1 cellular context compared by ENCODE assay signal in the genomic region with DNA sequence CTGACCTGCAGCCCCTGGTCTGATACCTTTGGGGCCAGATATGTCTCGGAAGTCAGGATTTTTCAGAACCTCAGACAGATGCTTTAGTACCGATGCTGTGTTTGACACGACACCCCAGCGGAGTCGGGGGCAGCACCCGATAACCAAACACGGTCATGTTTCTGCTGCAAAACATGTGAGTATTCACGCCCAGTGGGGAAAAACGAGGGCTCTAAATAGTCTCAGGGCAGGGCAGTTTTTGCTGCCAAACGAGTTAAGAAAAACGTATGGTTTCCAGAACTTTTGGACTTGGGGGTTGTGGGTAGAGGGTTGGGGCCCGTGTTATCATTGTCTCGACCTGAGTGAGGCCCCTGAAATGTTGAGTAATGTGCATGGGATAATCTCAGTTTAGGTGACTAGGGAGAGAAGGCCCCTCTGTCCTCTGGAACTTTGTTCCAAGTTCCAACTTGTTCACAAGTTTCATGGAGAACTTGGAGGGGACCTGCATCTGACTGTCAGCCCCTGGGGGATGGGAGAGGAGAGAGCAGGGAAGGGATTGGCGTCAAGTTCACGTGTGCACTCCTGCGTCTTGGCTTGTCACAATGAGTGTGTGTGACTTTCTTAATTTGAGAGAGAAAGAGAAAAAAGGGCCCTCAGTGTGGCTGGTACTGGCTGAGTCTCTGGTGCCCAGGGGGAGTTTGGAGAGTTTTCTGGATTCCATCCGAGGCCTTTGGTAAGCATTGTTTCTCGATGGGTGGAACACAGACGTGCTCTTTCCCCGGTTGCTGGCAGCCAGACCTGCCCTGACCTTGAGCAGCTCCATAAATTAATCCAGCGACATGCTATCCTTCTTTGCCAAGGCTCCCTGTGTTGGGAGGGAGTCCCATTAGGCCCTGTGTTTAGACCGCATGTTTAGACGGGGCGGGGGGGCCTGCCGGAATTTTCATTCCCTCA.
A peak's percentile ranks its signal among the peaks of the same experiment; 100 is the strongest.
TF ChIP-seq lines count a peak whose summit lies in the region.

No MANE protein-coding gene starts in this region.

TF ChIP-seq in HepG2, 621 proteins besides CTCF, POLR2A, EP300 and RAD21 (continued from another document and continues in another):
- TF ChIP-seq, protein P1, sequence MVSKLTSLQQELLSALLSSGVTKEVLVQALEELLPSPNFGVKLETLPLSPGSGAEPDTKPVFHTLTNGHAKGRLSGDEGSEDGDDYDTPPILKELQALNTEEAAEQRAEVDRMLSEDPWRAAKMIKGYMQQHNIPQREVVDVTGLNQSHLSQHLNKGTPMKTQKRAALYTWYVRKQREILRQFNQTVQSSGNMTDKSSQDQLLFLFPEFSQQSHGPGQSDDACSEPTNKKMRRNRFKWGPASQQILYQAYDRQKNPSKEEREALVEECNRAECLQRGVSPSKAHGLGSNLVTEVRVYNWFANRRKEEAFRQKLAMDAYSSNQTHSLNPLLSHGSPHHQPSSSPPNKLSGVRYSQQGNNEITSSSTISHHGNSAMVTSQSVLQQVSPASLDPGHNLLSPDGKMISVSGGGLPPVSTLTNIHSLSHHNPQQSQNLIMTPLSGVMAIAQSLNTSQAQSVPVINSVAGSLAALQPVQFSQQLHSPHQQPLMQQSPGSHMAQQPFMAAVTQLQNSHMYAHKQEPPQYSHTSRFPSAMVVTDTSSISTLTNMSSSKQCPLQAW (CRISPR knock-in tag; IDR thresholded peaks at IDR 0.05) = peak; percentile 16; the same call in 1 of the 2 replicates
- TF ChIP-seq, protein P2, sequence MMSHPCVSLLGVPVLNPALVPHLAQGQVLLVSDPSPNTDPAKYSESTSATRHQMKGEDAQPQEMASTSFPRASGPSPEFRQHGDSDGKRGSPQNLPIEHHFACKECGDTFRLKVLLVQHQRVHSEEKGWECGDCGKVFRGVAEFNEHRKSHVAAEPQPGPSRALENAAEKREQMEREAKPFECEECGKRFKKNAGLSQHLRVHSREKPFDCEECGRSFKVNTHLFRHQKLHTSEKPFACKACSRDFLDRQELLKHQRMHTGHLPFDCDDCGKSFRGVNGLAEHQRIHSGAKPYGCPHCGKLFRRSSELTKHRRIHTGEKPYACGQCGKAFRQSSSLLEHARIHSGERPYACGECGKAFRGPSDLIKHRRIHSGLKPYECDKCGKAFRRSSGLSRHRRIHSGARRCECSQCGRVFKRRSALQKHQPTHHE (CRISPR knock-in tag; IDR thresholded peaks at IDR 0.05; ENCODE audit: borderline replicate concordance) = no peak
- TF ChIP-seq TEAD2 (CRISPR knock-in tag; IDR thresholded peaks at IDR 0.05) (no peak), PHF21A (CRISPR knock-in tag; IDR thresholded peaks at IDR 0.05) (no peak), HMGA1 (CRISPR knock-in tag; conservative IDR thresholded peaks at IDR 0.05) (no peak), CREB1 (IDR thresholded peaks at IDR 0.05) (no peak), CREB1 (CRISPR knock-in tag; IDR thresholded peaks at IDR 0.05) (0 out of 2 replicates have a peak, but pooled peaks have one; percentile 15), ATM (IDR thresholded peaks at IDR 0.05; ENCODE audit: borderline replicate concordance) (no peak), ZNF230 (CRISPR knock-in tag; IDR thresholded peaks at IDR 0.05) (no peak), ZNF788 (CRISPR knock-in tag; IDR thresholded peaks at IDR 0.05; ENCODE audit: borderline replicate concordance) (no peak; the same call in 1 of the 2 replicates), ZSCAN31 (CRISPR knock-in tag; IDR thresholded peaks at IDR 0.05; ENCODE audit: low read depth) (peak; percentile 38; the same call in 1 of the 2 replicates), NFIB (CRISPR knock-in tag; IDR thresholded peaks at IDR 0.05; ENCODE audit: borderline replicate concordance) (no peak), ZGPAT (CRISPR knock-in tag; IDR thresholded peaks at IDR 0.05) (no peak), ZNF878 (CRISPR knock-in tag; IDR thresholded peaks at IDR 0.05) (no peak), FOXK2 (IDR thresholded peaks at IDR 0.05) (no peak), ZBTB7B (CRISPR knock-in tag; IDR thresholded peaks at IDR 0.05) (peak; percentile 71; the same call in 1 of the 2 replicates), ZNF24 (IDR thresholded peaks at IDR 0.05) (no peak), FOSL1 (CRISPR knock-in tag; IDR thresholded peaks at IDR 0.05; ENCODE audit: borderline replicate concordance) (no peak), SRSF4 (IDR thresholded peaks at IDR 0.05; ENCODE audit: low read depth, low read length, poor library complexity, severe bottlenecking) (no peak), DMAP1 (CRISPR knock-in tag; IDR thresholded peaks at IDR 0.05) (no peak), PCBP2 (optimal IDR thresholded peaks at IDR 0.05; ENCODE audit: low read depth, low read length, poor library complexity, severe bottlenecking) (no peak), ZNF556 (CRISPR knock-in tag; IDR thresholded peaks at IDR 0.05; ENCODE audit: borderline replicate concordance) (no peak), DNMT3B (CRISPR knock-in tag; conservative IDR thresholded peaks at IDR 0.05) (no peak), TBX3 (IDR thresholded peaks at IDR 0.05; ENCODE audit: borderline replicate concordance) (no peak), NKX3-1 (CRISPR knock-in tag; IDR thresholded peaks at IDR 0.05) (no peak), MAF1 (CRISPR knock-in tag; IDR thresholded peaks at IDR 0.05; ENCODE audit: borderline replicate concordance) (no peak), ZNF460 (CRISPR knock-in tag; IDR thresholded peaks at IDR 0.05; ENCODE audit: borderline replicate concordance) (no peak), ZNF3 (CRISPR knock-in tag; IDR thresholded peaks at IDR 0.05) (no peak), TRIM22 (IDR thresholded peaks at IDR 0.05) (no peak), SIX4 (CRISPR knock-in tag; IDR thresholded peaks at IDR 0.05) (no peak), PRPF4 (IDR thresholded peaks at IDR 0.05; ENCODE audit: low read depth, low read length, poor library complexity, severe bottlenecking) (no peak), ZFP41 (CRISPR knock-in tag; IDR thresholded peaks at IDR 0.05; ENCODE audit: borderline replicate concordance) (no peak), NONO (IDR thresholded peaks at IDR 0.05) (no peak), NONO (CRISPR knock-in tag; conservative IDR thresholded peaks at IDR 0.05) (peak; percentile 33; the same call in 1 of the 2 replicates), USF2 (IDR thresholded peaks at IDR 0.05; ENCODE audit: low read depth, low read length) (no peak), USF2 (CRISPR knock-in tag; IDR thresholded peaks at IDR 0.05; ENCODE audit: borderline replicate concordance) (peak; percentile 29; the same call in 1 of the 2 replicates), FOXA1 (IDR thresholded peaks at IDR 0.05) (no peak), FOXA1 (CRISPR knock-in tag; IDR thresholded peaks at IDR 0.05) (no peak), ZNF572 (CRISPR knock-in tag; IDR thresholded peaks at IDR 0.05) (0 out of 2 replicates have a peak, but pooled peaks have one; percentile 34), KMT2A (CRISPR knock-in tag; IDR thresholded peaks at IDR 0.05) (no peak), PHF20 (CRISPR knock-in tag; IDR thresholded peaks at IDR 0.05) (no peak), ZNF674 (CRISPR knock-in tag; IDR thresholded peaks at IDR 0.05; ENCODE audit: low read depth) (no peak), ZKSCAN1 (IDR thresholded peaks at IDR 0.05; ENCODE audit: low read length) (no peak), IRF2 (CRISPR knock-in tag; IDR thresholded peaks at IDR 0.05) (no peak), ZNF747 (CRISPR knock-in tag; IDR thresholded peaks at IDR 0.05; ENCODE audit: borderline replicate concordance) (0 out of 2 replicates have a peak, but pooled peaks have one; percentile 22), CCDC6 (CRISPR knock-in tag; IDR thresholded peaks at IDR 0.05) (no peak), ZEB1 (IDR thresholded peaks at IDR 0.05; ENCODE audit: insufficient replicate concordance, low read depth) (no peak), ZNF746 (CRISPR knock-in tag; IDR thresholded peaks at IDR 0.05) (no peak), GABPB1 (CRISPR knock-in tag; IDR thresholded peaks at IDR 0.05) (no peak), KAT8 (CRISPR knock-in tag; IDR thresholded peaks at IDR 0.05) (no peak), SMARCE1 (IDR thresholded peaks at IDR 0.05; ENCODE audit: borderline replicate concordance) (no peak), ZNF431 (CRISPR knock-in tag; IDR thresholded peaks at IDR 0.05; ENCODE audit: borderline replicate concordance, low read depth) (no peak), KDM6A (CRISPR knock-in tag; IDR thresholded peaks at IDR 0.05; ENCODE audit: low read depth) (peak; percentile 42; the same call in 1 of the 2 replicates), PITX1 (CRISPR knock-in tag; IDR thresholded peaks at IDR 0.05) (0 out of 2 replicates have a peak, but pooled peaks have one; percentile 27), TCF12 (IDR thresholded peaks at IDR 0.05) (no peak), TCF12 (CRISPR knock-in tag; IDR thresholded peaks at IDR 0.05) (no peak), ISL2 (CRISPR knock-in tag; IDR thresholded peaks at IDR 0.05) (no peak), TAF1 (CRISPR knock-in tag; IDR thresholded peaks at IDR 0.05) (no peak), SMAD9 (CRISPR knock-in tag; IDR thresholded peaks at IDR 0.05) (no peak), ZNF441 (CRISPR knock-in tag; IDR thresholded peaks at IDR 0.05; ENCODE audit: borderline replicate concordance) (0 out of 2 replicates have a peak, but pooled peaks have one; percentile 21)
- TF ChIP-seq, protein P3, sequence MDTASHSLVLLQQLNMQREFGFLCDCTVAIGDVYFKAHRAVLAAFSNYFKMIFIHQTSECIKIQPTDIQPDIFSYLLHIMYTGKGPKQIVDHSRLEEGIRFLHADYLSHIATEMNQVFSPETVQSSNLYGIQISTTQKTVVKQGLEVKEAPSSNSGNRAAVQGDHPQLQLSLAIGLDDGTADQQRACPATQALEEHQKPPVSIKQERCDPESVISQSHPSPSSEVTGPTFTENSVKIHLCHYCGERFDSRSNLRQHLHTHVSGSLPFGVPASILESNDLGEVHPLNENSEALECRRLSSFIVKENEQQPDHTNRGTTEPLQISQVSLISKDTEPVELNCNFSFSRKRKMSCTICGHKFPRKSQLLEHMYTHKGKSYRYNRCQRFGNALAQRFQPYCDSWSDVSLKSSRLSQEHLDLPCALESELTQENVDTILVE (CRISPR knock-in tag; IDR thresholded peaks at IDR 0.05) = no peak; the same call in 1 of the 2 replicates
- TF ChIP-seq, protein P4, sequence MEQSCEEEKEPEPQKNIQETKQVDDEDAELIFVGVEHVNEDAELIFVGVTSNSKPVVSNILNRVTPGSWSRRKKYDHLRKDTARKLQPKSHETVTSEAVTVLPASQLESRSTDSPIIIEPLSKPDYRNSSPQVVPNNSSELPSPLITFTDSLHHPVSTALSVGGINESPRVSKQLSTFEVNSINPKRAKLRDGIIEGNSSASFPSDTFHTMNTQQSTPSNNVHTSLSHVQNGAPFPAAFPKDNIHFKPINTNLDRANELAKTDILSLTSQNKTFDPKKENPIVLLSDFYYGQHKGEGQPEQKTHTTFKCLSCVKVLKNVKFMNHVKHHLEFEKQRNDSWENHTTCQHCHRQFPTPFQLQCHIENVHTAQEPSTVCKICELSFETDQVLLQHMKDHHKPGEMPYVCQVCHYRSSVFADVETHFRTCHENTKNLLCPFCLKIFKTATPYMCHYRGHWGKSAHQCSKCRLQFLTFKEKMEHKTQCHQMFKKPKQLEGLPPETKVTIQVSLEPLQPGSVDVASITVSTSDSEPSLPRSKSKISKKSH (CRISPR knock-in tag; IDR thresholded peaks at IDR 0.05; ENCODE audit: borderline replicate concordance) = 0 out of 2 replicates have a peak, but pooled peaks have one; percentile 26
